1 cellular context compared by ENCODE assay signal in genomic region chr12:120368789-120369475, GRCh38.
TF ChIP-seq lines count a peak whose summit lies in the region.

Gene MSI1 (minus strand): TSS chr12:120369164. CDS start chr12:120369091, 73 bp downstream.

TF ChIP-seq in HepG2, 621 proteins besides CTCF, POLR2A, EP300 and RAD21:
- TF ChIP-seq HOMEZ (CRISPR knock-in tag; IDR thresholded peaks at IDR 0.05; ENCODE audit: low read depth) (no peak), RBFOX2 (IDR thresholded peaks at IDR 0.05; ENCODE audit: low read depth, low read length) (peak; percentile 24; the same call in 1 of the 2 replicates)
TF ChIP-seq in HepG2: peak in this region for 1.
